ENCODE assay signal across 2 cellular contexts in genomic region chr12:26690601-26691000, GRCh38.
TF ChIP-seq lines count a peak whose summit lies in the region.

No MANE protein-coding gene starts in this region.

TF ChIP-seq in SK-N-SH, 30 proteins besides CTCF, POLR2A, EP300 and RAD21 (continued from another document):
- no peak for TF ChIP-seq USF1 (IDR thresholded peaks at IDR 0.05; ENCODE audit: borderline replicate concordance, low read depth)
- TF ChIP-seq REST (IDR thresholded peaks at IDR 0.05; ENCODE audit: low read depth, low read length) = no peak
- no peak for TF ChIP-seq YY1 (IDR thresholded peaks at IDR 0.05; ENCODE audit: low read depth)
- no peak for TF ChIP-seq EZH2phosphoT487 (IDR thresholded peaks at IDR 0.05; ENCODE audit: borderline replicate concordance, low read depth)
- TF ChIP-seq MXI1 (IDR thresholded peaks at IDR 0.05; ENCODE audit: low read depth, low read length) = no peak
TF ChIP-seq in SK-N-SH: peak in this region for 0.

TF ChIP-seq in SK-N-SH treated with all-trans-retinoic acid at 6 μM for 48 hours, 23 proteins besides CTCF, POLR2A, EP300 and RAD21 (continued from another document):
- no peak for TF ChIP-seq CREB5 (CRISPR knock-in tag; IDR thresholded peaks at IDR 0.05; ENCODE audit: low read depth)
- TF ChIP-seq BACH2 (CRISPR knock-in tag; IDR thresholded peaks at IDR 0.05; ENCODE audit: borderline replicate concordance) = no peak
- no peak for TF ChIP-seq CSRNP3 (CRISPR knock-in tag; IDR thresholded peaks at IDR 0.05)
- TF ChIP-seq POU6F1 (CRISPR knock-in tag; IDR thresholded peaks at IDR 0.05; ENCODE audit: borderline replicate concordance, low read depth) = no peak
- TF ChIP-seq ZFP30 (CRISPR knock-in tag; IDR thresholded peaks at IDR 0.05) = no peak
- no peak for TF ChIP-seq SNAI2 (CRISPR knock-in tag; IDR thresholded peaks at IDR 0.05)
- TF ChIP-seq CSDC2 (CRISPR knock-in tag; IDR thresholded peaks at IDR 0.05) = no peak
- TF ChIP-seq PATZ1 (CRISPR knock-in tag; IDR thresholded peaks at IDR 0.05; ENCODE audit: borderline replicate concordance) = no peak
- no peak for TF ChIP-seq ARNTL (CRISPR knock-in tag; IDR thresholded peaks at IDR 0.05; ENCODE audit: borderline replicate concordance, low read depth)
- no peak for TF ChIP-seq TSHZ2 (CRISPR knock-in tag; IDR thresholded peaks at IDR 0.05)
- TF ChIP-seq ISL1 (CRISPR knock-in tag; IDR thresholded peaks at IDR 0.05) = no peak
